In the genomic region with DNA sequence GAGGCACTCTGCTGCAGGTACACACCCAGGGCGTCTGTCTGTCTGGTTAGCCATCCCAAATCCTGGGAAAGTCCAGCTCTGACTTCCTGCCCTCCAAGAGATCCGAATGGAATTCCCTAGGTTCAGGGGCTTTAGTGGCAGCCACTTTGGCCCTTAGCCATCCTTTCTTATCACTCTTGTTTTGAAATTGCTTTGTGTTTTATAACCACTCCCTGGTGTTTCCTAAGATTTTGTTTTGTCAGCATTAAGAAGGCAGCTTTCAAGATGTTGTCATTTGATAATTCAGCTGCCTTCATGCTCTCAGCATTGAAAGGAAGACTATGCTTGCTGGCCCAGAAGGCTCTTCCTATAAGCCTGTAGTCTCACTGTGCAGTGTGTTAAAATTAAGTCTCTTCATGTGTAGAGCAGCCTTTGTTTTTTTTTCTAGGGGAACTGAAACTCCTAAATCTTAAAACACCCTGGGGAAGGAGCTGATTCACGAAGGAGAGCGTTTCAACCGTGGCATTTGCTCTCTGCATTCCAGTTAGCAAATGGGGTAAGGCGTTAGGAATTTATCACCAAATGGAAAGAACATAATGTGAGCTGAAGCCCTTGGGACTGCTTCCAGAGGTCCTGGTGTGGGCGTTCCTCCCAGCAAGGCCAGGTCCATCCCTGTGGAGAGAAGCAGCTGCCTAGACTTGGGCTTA, we compare ENCODE assay signal across 8 cellular contexts. TPM values are rescaled to one million over a fixed set of nuclear protein-coding genes. Genes with fewer than 3 reads are reported as not detected.
A peak's percentile ranks its signal among the peaks of the same experiment; 100 is the strongest.
DNase-seq lines count a peak whose midpoint lies in the region; ATAC-seq and TF ChIP-seq lines count a peak whose summit lies in the region.

No MANE protein-coding gene starts in this region.

- no peak overlapping the region for H3K18ac ChIP-seq in trophoblast cell (ENCODE audit: low read length)

- no CpG with 5 or more reads among the region's 7 CpGs for WGBS in trophoblast cell (ENCODE audit: extremely low coverage, insufficient coverage, insufficient read length)

- no peaks in the 10 kb centered on the region for H3K79me1 ChIP-seq in trophoblast cell (ENCODE audit: low read length)

- H3K36me3 ChIP-seq in trophoblast cell (ENCODE audit: control insufficient read depth in 1 of 2, insufficient read depth in 2 of 2, low read length in 2 of 2), result peaks cover 9 to 21% of the 10 kb centered on the region in 2 experiments

- no peak overlapping the region for H4K12ac ChIP-seq in trophoblast cell (ENCODE audit: low read depth, low read length)

- DNase-seq in GM13976 (ENCODE audit: low spot score) (peak; percentile 50), RPMI8226 (peak; percentile 81), fibroblast of mammary gland (ENCODE audit: low read depth) (peak; percentile 97), trophoblast cell (peak; percentile 38 to 58)

- no peak overlapping the region for H3K4me2 ChIP-seq in trophoblast cell (ENCODE audit: low read length)

- no peak overlapping the region for H3K9ac ChIP-seq in trophoblast cell (ENCODE audit: low read length)

- peak overlapping the region; percentile 53 for H2BK5ac ChIP-seq in trophoblast cell (ENCODE audit: low read depth, low read length, poor library complexity)

- H2BK120ac ChIP-seq in trophoblast cell (ENCODE audit: insufficient read depth, low read length, poor library complexity), result no peak overlapping the region

- H3K27me3 ChIP-seq in trophoblast cell (ENCODE audit: insufficient read depth, low read length), result no peaks in the 10 kb centered on the region

- H3K23ac ChIP-seq in trophoblast cell (ENCODE audit: low read length), result no peak overlapping the region

- no peak overlapping the region for H2AFZ ChIP-seq in trophoblast cell (ENCODE audit: insufficient read depth, low read length, poor library complexity)

- in situ Hi-C loops in GM13976 (cut with MboI; ENCODE audit: low sequenced_read_pairs, unreplicated experiment), result no loop called here

- ATAC-seq in HG03039 (IDR thresholded peaks at IDR 0.05; ENCODE audit: unreplicated experiment) (no peak), HG02588 (IDR thresholded peaks at IDR 0.05; ENCODE audit: unreplicated experiment) (no peak), HG02884 (IDR thresholded peaks at IDR 0.05; ENCODE audit: unreplicated experiment) (no peak), HG02798 (IDR thresholded peaks at IDR 0.05; ENCODE audit: poor library complexity, unreplicated experiment) (no peak)

- peaks cover 1% of the 10 kb centered on the region for H3K79me2 ChIP-seq in trophoblast cell (ENCODE audit: control insufficient read depth, insufficient read depth, low read length, poor library complexity)

- H4K91ac ChIP-seq in trophoblast cell (ENCODE audit: low read depth, low read length), result peak overlapping the region; percentile 12

- no peak overlapping the region for H3K14ac ChIP-seq in trophoblast cell (ENCODE audit: low read length)

- no peak overlapping the region for H2AK5ac ChIP-seq in trophoblast cell (ENCODE audit: low read length)

- TF ChIP-seq CTCF in GM13976 (IDR thresholded peaks at IDR 0.05; ENCODE audit: borderline replicate concordance, control extremely low read depth, extremely low read depth, insufficient read depth, missing control alignments) (no peak), fibroblast of mammary gland (conservative IDR thresholded peaks at IDR 0.05; ENCODE audit: control insufficient read depth, insufficient read depth, low read depth, low read length) (no peak)

- peak overlapping the region; percentile 15 for H3K27ac ChIP-seq in trophoblast cell (ENCODE audit: low read depth, low read length)

- H2BK12ac ChIP-seq in trophoblast cell (ENCODE audit: low read length), result peak overlapping the region; percentile 18

- H3K9me3 ChIP-seq in trophoblast cell (ENCODE audit: insufficient read depth, low read depth, low read length), result peaks cover 2% of the 10 kb centered on the region

- peaks cover 19 to 25% of the 10 kb centered on the region in 2 experiments for H3K4me1 ChIP-seq in trophoblast cell (ENCODE audit: control insufficient read depth in 1 of 2, insufficient read depth in 2 of 2, low read length in 2 of 2)

- no peak overlapping the region for H4K8ac ChIP-seq in trophoblast cell (ENCODE audit: low read depth, low read length)

- no peak overlapping the region for H3K4ac ChIP-seq in trophoblast cell (ENCODE audit: low read depth, low read length)

- H3K4me3 ChIP-seq in fibroblast of mammary gland (ENCODE audit: control insufficient read depth, low read depth, low read length), result no peak overlapping the region
- H3K4me3 ChIP-seq in trophoblast cell (ENCODE audit: low read depth, low read length), result no peak overlapping the region

RNA-seq across cellular contexts. Expression of gene CLEC3B, which starts 14.2 kb away (rescaled TPM):
- 0.14 and 0.29 TPM in 2 replicates for polyA plus RNA-seq in trophoblast cell (2013)

RNA-seq across cellular contexts. Expression of gene EXOSC7, which starts 35.9 kb away (rescaled TPM):
- 25.4 and 26.2 TPM in 2 replicates for polyA plus RNA-seq in trophoblast cell (2013)

RNA-seq across cellular contexts. Expression of gene ZDHHC3, which starts 35.9 kb away (rescaled TPM):
- 50.9 and 51.5 TPM in 2 replicates for polyA plus RNA-seq in trophoblast cell (2013)
